9 cellular contexts compared by ENCODE assay signal in the genomic region with DNA sequence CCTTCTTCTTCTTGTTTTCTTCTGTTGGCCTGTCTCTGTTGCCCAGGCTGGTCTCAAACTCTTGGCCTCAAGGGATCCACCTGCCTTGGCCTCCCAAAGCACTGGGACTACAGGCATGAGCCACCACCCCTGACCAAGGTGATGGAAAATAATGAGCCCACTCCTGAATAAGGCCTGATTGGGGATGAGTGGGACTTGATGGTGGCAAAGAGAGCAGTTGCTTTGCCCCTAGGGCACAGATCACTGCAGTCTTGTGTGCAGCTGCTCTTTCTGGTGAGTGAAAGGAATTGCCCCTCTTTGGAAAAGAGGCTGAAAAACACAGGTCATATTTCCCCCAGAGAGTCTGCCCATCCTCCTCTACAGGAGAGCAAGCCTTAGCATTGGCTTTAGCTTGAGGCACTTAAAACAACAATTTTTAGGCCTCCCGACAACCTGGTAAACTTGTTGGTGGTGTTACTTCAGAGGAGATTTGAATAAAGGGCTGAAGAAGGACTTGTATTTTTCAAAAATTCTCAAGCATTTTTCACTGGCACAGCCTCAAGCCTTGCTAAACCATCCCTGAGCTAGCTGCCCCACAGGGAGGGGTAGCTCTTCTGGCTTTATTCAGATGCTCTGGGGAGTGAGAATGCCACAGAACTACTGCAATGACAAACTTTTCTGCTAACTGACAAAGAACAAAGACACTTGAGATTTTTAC. TPM values are rescaled to one million over a fixed set of nuclear protein-coding genes. Genes with fewer than 3 reads are reported as not detected.
DNase-seq lines count a peak whose midpoint lies in the region; ATAC-seq, FAIRE-seq and TF ChIP-seq lines count a peak whose summit lies in the region.
"Had no signal": no experiment of that assay in that cellular context is flagged by ENCODE, and none has a peak within 500 bp of the region (broad histone marks: within the 10 kb centered on the region; RNA-seq: fewer than 3 reads in every experiment).

No MANE protein-coding gene starts in this region.

- no peaks in the 10 kb centered on the region for H3K79me2 ChIP-seq in Karpas-422 (ENCODE audit: low read length)

- WGBS in lower leg skin, 2 donors: 38 to 59% methylated on average over 1 of the region's 1 CpG

- H3K9me2 ChIP-seq in Karpas-422 (replicated peaks; ENCODE audit: insufficient read depth, low read length): no peaks in the 10 kb centered on the region

- H3K27ac ChIP-seq in Karpas-422 (ENCODE audit: low read length): no peak overlapping the region

- no peak for ATAC-seq in GM18858 (IDR thresholded peaks at IDR 0.05; ENCODE audit: unreplicated experiment)

- no peak for DNase-seq in GM18507 (ENCODE audit: extremely low spot score, insufficient read length, low read depth)
- peak; percentile 49 for DNase-seq in UCSD-AML1 (lab: John Stamatoyannopoulos, UW; ENCODE audit: unreplicated experiment)
- peak; percentile 71 for DNase-seq in iris pigment epithelial cell (ENCODE audit: low read depth)
- DNase-seq in lower leg skin (ENCODE audit: low spot score in 2 of 2): no peak
- no peak for DNase-seq in NCI-H446 (lab: John Stamatoyannopoulos, UW)
- DNase-seq in Karpas-422: no peak

- no peaks in the 10 kb centered on the region for H3K27me3 ChIP-seq in Karpas-422 (ENCODE audit: low read length)

- no peak for TF ChIP-seq POLR2A in lower leg skin (IDR thresholded peaks at IDR 0.05)

- no peak overlapping the region for H2AFZ ChIP-seq in Karpas-422 (ENCODE audit: low read length)

- no peaks in the 10 kb centered on the region for H4K20me1 ChIP-seq in Karpas-422 (ENCODE audit: insufficient read depth, low read depth, low read length)

- H3K4me1 ChIP-seq in Karpas-422 (ENCODE audit: low read length): peaks cover 20% of the 10 kb centered on the region

- intact Hi-C loops in lower leg skin (cut with DNase I; ENCODE audit: low total_unique reads): no loop called here

- no peak for TF ChIP-seq CTCF in lower leg skin (IDR thresholded peaks at IDR 0.05)

- FAIRE-seq in A204.1 (lab: Jason Lieb, UNC) (peak; percentile 87), GM18507 (lab: Jason Lieb, UNC) (peak; percentile 41)
- FAIRE-seq: colon had no signal

- H3K9me3 ChIP-seq in Karpas-422 (ENCODE audit: low read length): no peaks in the 10 kb centered on the region

- H3K4me2 ChIP-seq in Karpas-422 (ENCODE audit: low read depth, low read length, poor library complexity, severe bottlenecking): no peak overlapping the region

- H3K9ac ChIP-seq in Karpas-422 (ENCODE audit: low read length): no peak overlapping the region

- no peaks in the 10 kb centered on the region for H3K36me3 ChIP-seq in Karpas-422 (ENCODE audit: insufficient read depth, low read length)

- H3K4me3 ChIP-seq in lower leg skin (ENCODE audit: low read depth, poor library complexity, severe bottlenecking) (no peak overlapping the region), Karpas-422 (ENCODE audit: low read length) (no peak overlapping the region)

RNA-seq across cellular contexts. Expression of a gene that starts 6.1 kb away (rescaled TPM):
- 1 to 10 TPM; 3.2 to 8.8 (median 7.2) TPM for total RNA-seq in lower leg skin
- 7.7 and 11.7 TPM in 2 replicates for total RNA-seq in Karpas-422 (2014; rRNA removed; shearing (Covaris generic); ENCODE audit: low replicate concordance)

RNA-seq across cellular contexts. Expression of a gene that starts 30.0 kb away (rescaled TPM):
- not detected for total RNA-seq in lower leg skin
- total RNA-seq in Karpas-422 (2014; rRNA removed; shearing (Covaris generic); ENCODE audit: low replicate concordance): not detected in 2 replicates

RNA-seq across cellular contexts. Expression of a gene that starts 43.5 kb away (rescaled TPM):
- total RNA-seq in lower leg skin: 10 to 100 TPM; 36.9 to 49.1 (median 41.3) TPM
- 60.4 and 112 TPM in 2 replicates for total RNA-seq in Karpas-422 (2014; rRNA removed; shearing (Covaris generic); ENCODE audit: low replicate concordance)

RNA-seq across cellular contexts. Expression of a gene that starts 44.5 kb away (rescaled TPM):
- total RNA-seq in lower leg skin: under 1 TPM in 2 of 4 donors, not detected in 2; 0.10 to 0.58 TPM
- total RNA-seq in Karpas-422 (2014; rRNA removed; shearing (Covaris generic); ENCODE audit: low replicate concordance): not detected in 2 replicates

RNA-seq across cellular contexts. Expression of a gene that starts 51.1 kb away (rescaled TPM):
- 10 to 100 TPM in 2 of 4 donors, 1 to 10 TPM in 2; 5.9 to 34.3 (median 17.4) TPM for total RNA-seq in lower leg skin
- not detected in 2 replicates for total RNA-seq in Karpas-422 (2014; rRNA removed; shearing (Covaris generic); ENCODE audit: low replicate concordance)

Comparison
In these comparisons a context has a peak if more than half of its experiments do, and no peak if none do; other contexts are left out.
1. DNase-seq: peak in UCSD-AML1 (single experiment) and iris pigment epithelial cell (single experiment); none in GM18507 (single experiment), lower leg skin (0 of 2), NCI-H446 (0 of 2) and Karpas-422 (single experiment).